In genomic region chr2:219198974-219199373, GRCh38 we compare ENCODE assay signal across 18 cellular contexts. TPM values are rescaled to one million over a fixed set of nuclear protein-coding genes. Genes with fewer than 3 reads are reported as not detected.
DNase-seq lines count a peak whose midpoint lies in the region; ATAC-seq, FAIRE-seq and TF ChIP-seq lines count a peak whose summit lies in the region.
"Had no signal": no experiment of that assay in that cellular context is flagged by ENCODE, and none has a peak within 500 bp of the region (broad histone marks: within the 10 kb centered on the region; RNA-seq: fewer than 3 reads in every experiment).

No MANE protein-coding gene starts in this region.

- CTCF ChIA-PET in CD8-positive, alpha-beta T cell (lab: Charles Lee) = interaction anchor here (1.1 to 2.3 kb wide), 3 partner anchors 9 to 28 kb away, joined by 3 to 7 read pairs (median 6); no protein-coding TSS in a partner anchor
- CTCF ChIA-PET in PC-3 (lab: Charles Lee) (no interaction called here), HepG2 (lab: Yijun Ruan, JAX; ENCODE audit: low intra/inter-chr PET ratio, low total read pairs) (no interaction called here)

- H4K20me1 ChIP-seq in PC-3 (ENCODE audit: low read length) (no peaks in the 10 kb centered on the region), HepG2 (ENCODE audit: insufficient read depth, low read length) (no peaks in the 10 kb centered on the region)

- POLR2A ChIA-PET in CD8-positive, alpha-beta T cell (lab: Charles Lee) = interaction anchor here (0.5 to 2.0 kb wide), 5 partner anchors 8 to 21 kb away, joined by 3 to 9 read pairs (median 4); partner anchors contain the start of gene RETREG2
- POLR2A ChIA-PET in PC-3 (lab: Charles Lee; ENCODE audit: unreplicated experiment) (no interaction called here), HepG2 (lab: Yijun Ruan, JAX) (interaction anchor here (0.7 to 10.9 kb wide), 6 partner anchors 9 to 46 kb away, joined by 3 to 102 read pairs (median 4); partner anchors contain the start of genes GLB1L, STK16 and ZFAND2B)

- no peak overlapping the region for H3K9ac ChIP-seq in PC-3 (ENCODE audit: low read length)
- H3K9ac ChIP-seq in HepG2 (ENCODE audit: insufficient read depth, low read depth, low read length) = no peak overlapping the region
- H3K9ac ChIP-seq: GM23248 had no signal

- intact Hi-C loops in CD8-positive, alpha-beta T cell (cut with DNase I, micrococcal nuclease) = no loop called here
- intact Hi-C loops in PC-3 (cut with micrococcal nuclease) (no loop called here), HepG2 (cut with micrococcal nuclease; ENCODE audit: unreplicated experiment) (no loop called here), thyroid gland (cut with DNase I) (no loop called here)

- TF ChIP-seq POLR2A in HepG2 (IDR thresholded peaks at IDR 0.05; ENCODE audit: insufficient read depth in 1 of 2, low read depth in 2 of 2, low read length in 2 of 2) = peak in 1 of 2 experiments; percentile 17; a peak in 1 of 4 replicates
- no peak for TF ChIP-seq POLR2A in thyroid gland (IDR thresholded peaks at IDR 0.05)

- TF ChIP-seq CTCF in CD8-positive, alpha-beta T cell (IDR thresholded peaks at IDR 0.05) = no peak
- TF ChIP-seq CTCF in PC-3 (conservative IDR thresholded peaks at IDR 0.05; ENCODE audit: low read depth, low read length) (no peak), HepG2 (CRISPR knock-in tag; IDR thresholded peaks at IDR 0.05) (no peak), thyroid gland (IDR thresholded peaks at IDR 0.05) (no peak)

- no peak overlapping the region for H2AFZ ChIP-seq in PC-3 (ENCODE audit: low read length)
- H2AFZ ChIP-seq in HepG2 (ENCODE audit: low read length) = no peak overlapping the region
- H2AFZ ChIP-seq: GM23248 had no signal

- no peak for TF ChIP-seq RAD21 in HepG2 (CRISPR knock-in tag; IDR thresholded peaks at IDR 0.05)

- H3F3A ChIP-seq in PC-3 (ENCODE audit: low read length, unreplicated experiment) = no peaks in the 10 kb centered on the region

- no peak overlapping the region for H3K27ac ChIP-seq in CD8-positive, alpha-beta T cell (ENCODE audit: low read depth, low read length)
- H3K27ac ChIP-seq in PC-3 (ENCODE audit: low read length) (no peak overlapping the region), HepG2 (ENCODE audit: extremely low read length, insufficient read depth, low read length) (peak overlapping the region; percentile 4), thyroid gland (no peak overlapping the region)
- H3K27ac ChIP-seq: A549, GM23248, RWPE1 had no signal

- in situ Hi-C loops in HepG2 (cut with HindIII; ENCODE audit: extremely low pct_ligation_motif_present, low pct_unique_long_range_greater_than_20kb) = no loop called here

- TF ChIP-seq EP300 in HepG2 (IDR thresholded peaks at IDR 0.05; ENCODE audit: low read depth in 2 of 2, low read length in 2 of 2) (no peak), HepG2 (CRISPR knock-in tag; IDR thresholded peaks at IDR 0.05; ENCODE audit: borderline replicate concordance) (no peak)

- no peaks in the 10 kb centered on the region for H3K9me2 ChIP-seq in PC-3 (replicated peaks; ENCODE audit: low read length)

- no peak for FAIRE-seq in HepG2 (lab: Jason Lieb, UNC)
- FAIRE-seq: A549, G401.6, GM12878 had no signal

- H3K4me3 ChIP-seq in CD8-positive, alpha-beta T cell (ENCODE audit: low read depth, low read length) = no peak overlapping the region
- H3K4me3 ChIP-seq in PC-3 (ENCODE audit: low read length) = no peak overlapping the region
- H3K4me3 ChIP-seq in HepG2 (replicated peaks in 1 of 3; ENCODE audit: insufficient read depth in 1 of 3, low read depth in 2 of 3, low read length in 3 of 3) = no peak overlapping the region
- no peak overlapping the region for H3K4me3 ChIP-seq in thyroid gland (replicated peaks in 1 of 3)
- H3K4me3 ChIP-seq: A549, GM12878, GM23248 had no signal

- H3K27me3 ChIP-seq in CD8-positive, alpha-beta T cell (ENCODE audit: insufficient read depth, low read length) = no peaks in the 10 kb centered on the region
- no peaks in the 10 kb centered on the region for H3K27me3 ChIP-seq in PC-3 (ENCODE audit: low read length)
- no peaks in the 10 kb centered on the region for H3K27me3 ChIP-seq in HepG2 (ENCODE audit: control insufficient read depth in 1 of 2, insufficient read depth in 2 of 2, low read length in 2 of 2)
- no peaks in the 10 kb centered on the region for H3K27me3 ChIP-seq in thyroid gland

- H3K4me2 ChIP-seq in PC-3 (ENCODE audit: low read length) (no peak overlapping the region), HepG2 (ENCODE audit: low read depth, low read length) (peak overlapping the region; percentile 37; the same call in 1 of the 2 replicates)
- H3K4me2 ChIP-seq: A549 had no signal

- H3K79me2 ChIP-seq in PC-3 (ENCODE audit: low read length) (no peaks in the 10 kb centered on the region), HepG2 (ENCODE audit: insufficient read depth, low read length) (no peaks in the 10 kb centered on the region)

- peak overlapping the region; percentile 66 for H3K4me3 Mint-ChIP-seq in CD8-positive, alpha-beta T cell

- BruUV-seq in PC-3 (replicated peaks; lab: Mats Ljungman, UMichigan) = no TSS peak
- BruUV-seq in HepG2 (replicated peaks; lab: Mats Ljungman, UMichigan) = no TSS peak

- no peaks in the 10 kb centered on the region for H3K9me3 ChIP-seq in CD8-positive, alpha-beta T cell (ENCODE audit: low read length)
- H3K9me3 ChIP-seq in PC-3 (ENCODE audit: low read length) = no peaks in the 10 kb centered on the region
- no peaks in the 10 kb centered on the region for H3K9me3 ChIP-seq in HepG2 (ENCODE audit: low read length)
- H3K9me3 ChIP-seq in thyroid gland = no peaks in the 10 kb centered on the region
- H3K9me3 ChIP-seq: A549 had no signal

- no peaks in the 10 kb centered on the region for H3K36me3 ChIP-seq in CD8-positive, alpha-beta T cell (ENCODE audit: insufficient read depth, low read length)
- H3K36me3 ChIP-seq in PC-3 (ENCODE audit: low read depth, low read length) (no peaks in the 10 kb centered on the region), HepG2 (replicated peaks in 1 of 2; ENCODE audit: control insufficient read depth in 1 of 2, insufficient read depth in 2 of 2, low read length in 2 of 2) (no peaks in the 10 kb centered on the region), thyroid gland (no peaks in the 10 kb centered on the region)

- peaks cover 14% of the 10 kb centered on the region for H3K4me1 ChIP-seq in CD8-positive, alpha-beta T cell (ENCODE audit: insufficient read depth, low read length)
- H3K4me1 ChIP-seq in PC-3 (ENCODE audit: insufficient read depth, low read length) (no peaks in the 10 kb centered on the region), HepG2 (ENCODE audit: insufficient read depth, low read length) (peaks cover 33% of the 10 kb centered on the region), thyroid gland (no peaks in the 10 kb centered on the region)
- H3K4me1 ChIP-seq: A549 had no signal

- WGBS in HepG2 (ENCODE audit: low lambda C conversion rate) = 57% methylated on average over 5 of the region's 5 CpGs
- 74 to 80% methylated on average over 5 of the region's 5 CpGs for whole genome bisulfite sequencing in thyroid gland, 2 donors

- peaks cover 2% of the 10 kb centered on the region for H3K9me3 Mint-ChIP-seq in CD8-positive, alpha-beta T cell

- ATAC-seq in CD8-positive, alpha-beta T cell = no peak
- no peak for ATAC-seq in PC-3
- ATAC-seq in HepG2 = peak; percentile 21; the same call in 2 of the 3 replicates
- ATAC-seq: GM12878 had no signal

- H3K36me3 Mint-ChIP-seq in CD8-positive, alpha-beta T cell = no peaks in the 10 kb centered on the region

- no peak for DNase-seq in CD8-positive, alpha-beta T cell
- DNase-seq in PC-3 (peak; percentile 0), HepG2 (ENCODE audit: low spot score) (no peak), thyroid gland (no peak), hippocampal formation (lab: John Stamatoyannopoulos, UW) (no peak)
- no peak for DNase-seq in effector CD8-positive, alpha-beta T cell (lab: John Stamatoyannopoulos, UW)
- DNase-seq: C1 segment of cervical spinal cord, DND-41, GM23248, MM.1S, NCI-H1092 treated with DMSO at 0.1 percent for 48 hours, NCI-H2081 treated with DMSO at 0.1 percent for 48 hours, NCI-H510A, NCI-H774 had no signal

- no peaks in the 10 kb centered on the region for H3K27me3 Mint-ChIP-seq in CD8-positive, alpha-beta T cell (ENCODE audit: low read depth)

- H3K27ac Mint-ChIP-seq in CD8-positive, alpha-beta T cell = peak overlapping the region; percentile 53

- peaks cover 26% of the 10 kb centered on the region for H3K4me1 Mint-ChIP-seq in CD8-positive, alpha-beta T cell (ENCODE audit: low read depth)

RNA-seq across cellular contexts. Expression of gene ZFAND2B, which starts 7.6 kb away (rescaled TPM):
- total RNA-seq in CD8-positive, alpha-beta T cell = 10 to 100 TPM; 74.3 to 78.7 TPM
- total RNA-seq in PC-3 (2014; rRNA removed) (47.5 and 49.5 TPM in 2 replicates), HepG2 (2016; rRNA removed; fragmentation: Illumina TruSeq; extraction: Trizol) (39.4 and 53.3 TPM in 2 replicates), thyroid gland (100 to 1,000 TPM in 2 of 4 donors, 10 to 100 TPM in 2; 78.7 to 131 (median 92.0) TPM)
- total RNA-seq in HepG2 (2016; cell fraction: cytosol; rRNA removed; fragmentation: Illumina TruSeq; extraction: Trizol; ENCODE audit: low read depth) = 97.6 and 112 TPM in 2 replicates
- total RNA-seq in HepG2 (2016; cell fraction: insoluble cytoplasmic fraction; rRNA removed; fragmentation: Illumina TruSeq; extraction: Trizol) = 37.3 and 56.7 TPM in 2 replicates
- 81.3 and 81.5 TPM in 2 replicates for total RNA-seq in HepG2 (2016; cell fraction: membrane; rRNA removed; fragmentation: Illumina TruSeq; extraction: Trizol)
- 38.7 and 41.0 TPM in 2 replicates for total RNA-seq in HepG2 (2016; cell fraction: nucleus; rRNA removed; fragmentation: Illumina TruSeq; extraction: Trizol)
- 115 and 139 TPM in 2 replicates for polyA plus RNA-seq in HepG2 (2011; rRNA removed)
- polyA plus RNA-seq in HepG2 (2011; cell fraction: cytosol; rRNA removed) = 86.0 and 119 TPM in 2 replicates
- polyA plus RNA-seq in HepG2 (2011; cell fraction: nucleus; rRNA removed) = 440 and 456 TPM in 2 replicates
- polyA plus RNA-seq in HepG2 (2012) = 61.3 and 62.2 TPM in 2 replicates
- polyA plus RNA-seq in HepG2 (2016; cell fraction: cytosol; fragmentation: Illumina TruSeq; extraction: Trizol; ENCODE audit: low read depth) = 85.1 and 89.2 TPM in 2 replicates
- 42.7 and 45.5 TPM in 2 replicates for polyA plus RNA-seq in HepG2 (2016; cell fraction: insoluble cytoplasmic fraction; fragmentation: Illumina TruSeq; extraction: Trizol; ENCODE audit: low read depth)
- 68.1 and 69.5 TPM in 2 replicates for polyA plus RNA-seq in HepG2 (2016; cell fraction: membrane; fragmentation: Illumina TruSeq; extraction: Trizol; ENCODE audit: low read depth)
- 75.7 and 78.1 TPM in 2 replicates for polyA plus RNA-seq in HepG2 (2016; cell fraction: nucleus; fragmentation: Illumina TruSeq; extraction: Trizol; ENCODE audit: insufficient read depth, low read depth)
- 29.2 and 84.0 TPM in 2 replicates for polyA minus RNA-seq in HepG2 (2011; rRNA and poly(A)+ RNA removed; ENCODE audit: low replicate concordance)
- 21.6 and 22.7 TPM in 2 replicates for polyA minus RNA-seq in HepG2 (2011; cell fraction: cytosol; rRNA and poly(A)+ RNA removed)
- polyA minus RNA-seq in HepG2 (2011; cell fraction: nucleus; rRNA and poly(A)+ RNA removed) = 88.6 and 99.7 TPM in 2 replicates

RNA-seq across cellular contexts. Expression of gene ABCB6, which starts 19.8 kb away (rescaled TPM):
- total RNA-seq in CD8-positive, alpha-beta T cell = 1 to 10 TPM; 3.4 to 3.5 TPM
- total RNA-seq in PC-3 (2014; rRNA removed) = 21.1 and 23.9 TPM in 2 replicates
- total RNA-seq in HepG2 (2016; rRNA removed; fragmentation: Illumina TruSeq; extraction: Trizol) = 51.3 and 137 TPM in 2 replicates
- 28.1 and 35.8 TPM in 2 replicates for total RNA-seq in HepG2 (2016; cell fraction: cytosol; rRNA removed; fragmentation: Illumina TruSeq; extraction: Trizol; ENCODE audit: low read depth)
- total RNA-seq in HepG2 (2016; cell fraction: insoluble cytoplasmic fraction; rRNA removed; fragmentation: Illumina TruSeq; extraction: Trizol) = 43.5 and 141 TPM in 2 replicates
- 47.7 and 48.7 TPM in 2 replicates for total RNA-seq in HepG2 (2016; cell fraction: membrane; rRNA removed; fragmentation: Illumina TruSeq; extraction: Trizol)
- total RNA-seq in HepG2 (2016; cell fraction: nucleus; rRNA removed; fragmentation: Illumina TruSeq; extraction: Trizol) = 116 and 133 TPM in 2 replicates
- polyA plus RNA-seq in HepG2 (2011; rRNA removed) = 91.1 and 106 TPM in 2 replicates
- polyA plus RNA-seq in HepG2 (2011; cell fraction: cytosol; rRNA removed) = 41.3 and 55.0 TPM in 2 replicates
- 379 and 422 TPM in 2 replicates for polyA plus RNA-seq in HepG2 (2011; cell fraction: nucleus; rRNA removed)
- polyA plus RNA-seq in HepG2 (2012) = 116 and 121 TPM in 2 replicates
- polyA plus RNA-seq in HepG2 (2016; cell fraction: cytosol; fragmentation: Illumina TruSeq; extraction: Trizol; ENCODE audit: low read depth) = 19.8 and 20.8 TPM in 2 replicates
- 40.4 and 42.9 TPM in 2 replicates for polyA plus RNA-seq in HepG2 (2016; cell fraction: insoluble cytoplasmic fraction; fragmentation: Illumina TruSeq; extraction: Trizol; ENCODE audit: low read depth)
- 30.7 and 31.5 TPM in 2 replicates for polyA plus RNA-seq in HepG2 (2016; cell fraction: membrane; fragmentation: Illumina TruSeq; extraction: Trizol; ENCODE audit: low read depth)
- polyA plus RNA-seq in HepG2 (2016; cell fraction: nucleus; fragmentation: Illumina TruSeq; extraction: Trizol; ENCODE audit: insufficient read depth, low read depth) = 219 and 220 TPM in 2 replicates
- polyA minus RNA-seq in HepG2 (2011; rRNA and poly(A)+ RNA removed; ENCODE audit: low replicate concordance) = 38.6 and 282 TPM in 2 replicates
- 35.0 and 43.2 TPM in 2 replicates for polyA minus RNA-seq in HepG2 (2011; cell fraction: cytosol; rRNA and poly(A)+ RNA removed)
- polyA minus RNA-seq in HepG2 (2011; cell fraction: nucleus; rRNA and poly(A)+ RNA removed) = 86.5 and 121 TPM in 2 replicates
- total RNA-seq in thyroid gland = 10 to 100 TPM; 29.6 to 96.8 (median 63.6) TPM

RNA-seq across cellular contexts. Expression of gene RETREG2, which starts 20.9 kb away (rescaled TPM):
- total RNA-seq in CD8-positive, alpha-beta T cell = 10 to 100 TPM; 76.7 to 79.0 TPM
- total RNA-seq in PC-3 (2014; rRNA removed) = 61.0 and 87.2 TPM in 2 replicates
- 59.7 and 86.0 TPM in 2 replicates for total RNA-seq in HepG2 (2016; rRNA removed; fragmentation: Illumina TruSeq; extraction: Trizol)
- total RNA-seq in HepG2 (2016; cell fraction: cytosol; rRNA removed; fragmentation: Illumina TruSeq; extraction: Trizol; ENCODE audit: low read depth) = 29.5 and 34.8 TPM in 2 replicates
- 56.6 and 88.6 TPM in 2 replicates for total RNA-seq in HepG2 (2016; cell fraction: insoluble cytoplasmic fraction; rRNA removed; fragmentation: Illumina TruSeq; extraction: Trizol)
- 119 and 127 TPM in 2 replicates for total RNA-seq in HepG2 (2016; cell fraction: membrane; rRNA removed; fragmentation: Illumina TruSeq; extraction: Trizol)
- 52.2 and 63.7 TPM in 2 replicates for total RNA-seq in HepG2 (2016; cell fraction: nucleus; rRNA removed; fragmentation: Illumina TruSeq; extraction: Trizol)
- 134 and 137 TPM in 2 replicates for polyA plus RNA-seq in HepG2 (2011; rRNA removed)
- polyA plus RNA-seq in HepG2 (2011; cell fraction: cytosol; rRNA removed) = 145 and 149 TPM in 2 replicates
- polyA plus RNA-seq in HepG2 (2011; cell fraction: nucleus; rRNA removed) = 127 and 155 TPM in 2 replicates
- polyA plus RNA-seq in HepG2 (2012) = 82.7 and 89.2 TPM in 2 replicates
- 47.5 and 51.2 TPM in 2 replicates for polyA plus RNA-seq in HepG2 (2016; cell fraction: cytosol; fragmentation: Illumina TruSeq; extraction: Trizol; ENCODE audit: low read depth)
- polyA plus RNA-seq in HepG2 (2016; cell fraction: insoluble cytoplasmic fraction; fragmentation: Illumina TruSeq; extraction: Trizol; ENCODE audit: low read depth) = 51.2 and 58.4 TPM in 2 replicates
- 95.6 and 101 TPM in 2 replicates for polyA plus RNA-seq in HepG2 (2016; cell fraction: membrane; fragmentation: Illumina TruSeq; extraction: Trizol; ENCODE audit: low read depth)
- 84.0 and 89.2 TPM in 2 replicates for polyA plus RNA-seq in HepG2 (2016; cell fraction: nucleus; fragmentation: Illumina TruSeq; extraction: Trizol; ENCODE audit: insufficient read depth, low read depth)
- 148 and 315 TPM in 2 replicates for polyA minus RNA-seq in HepG2 (2011; rRNA and poly(A)+ RNA removed; ENCODE audit: low replicate concordance)
- polyA minus RNA-seq in HepG2 (2011; cell fraction: cytosol; rRNA and poly(A)+ RNA removed) = 63.9 and 70.8 TPM in 2 replicates
- 91.3 and 97.2 TPM in 2 replicates for polyA minus RNA-seq in HepG2 (2011; cell fraction: nucleus; rRNA and poly(A)+ RNA removed)
- 100 to 1,000 TPM in 2 of 4 donors, 10 to 100 TPM in 2; 82.3 to 122 (median 100) TPM for total RNA-seq in thyroid gland

RNA-seq across cellular contexts. Expression of gene CNPPD1, which starts 22.2 kb away (rescaled TPM):
- 10 to 100 TPM; 41.0 to 46.0 TPM for total RNA-seq in CD8-positive, alpha-beta T cell
- 38.2 and 44.0 TPM in 2 replicates for total RNA-seq in PC-3 (2014; rRNA removed)
- total RNA-seq in HepG2 (2016; rRNA removed; fragmentation: Illumina TruSeq; extraction: Trizol) = 24.8 and 35.5 TPM in 2 replicates
- 5.6 and 5.7 TPM in 2 replicates for total RNA-seq in HepG2 (2016; cell fraction: cytosol; rRNA removed; fragmentation: Illumina TruSeq; extraction: Trizol; ENCODE audit: low read depth)
- total RNA-seq in HepG2 (2016; cell fraction: insoluble cytoplasmic fraction; rRNA removed; fragmentation: Illumina TruSeq; extraction: Trizol) = 24.2 and 37.7 TPM in 2 replicates
- 10.3 and 10.6 TPM in 2 replicates for total RNA-seq in HepG2 (2016; cell fraction: membrane; rRNA removed; fragmentation: Illumina TruSeq; extraction: Trizol)
- 27.6 TPM in 2 replicates for total RNA-seq in HepG2 (2016; cell fraction: nucleus; rRNA removed; fragmentation: Illumina TruSeq; extraction: Trizol)
- polyA plus RNA-seq in HepG2 (2011; rRNA removed) = 49.4 and 60.7 TPM in 2 replicates
- polyA plus RNA-seq in HepG2 (2011; cell fraction: cytosol; rRNA removed) = 45.0 and 48.2 TPM in 2 replicates
- polyA plus RNA-seq in HepG2 (2011; cell fraction: nucleus; rRNA removed) = 83.0 and 83.9 TPM in 2 replicates
- 34.1 and 38.6 TPM in 2 replicates for polyA plus RNA-seq in HepG2 (2012)
- polyA plus RNA-seq in HepG2 (2016; cell fraction: cytosol; fragmentation: Illumina TruSeq; extraction: Trizol; ENCODE audit: low read depth) = 5.2 and 5.3 TPM in 2 replicates
- polyA plus RNA-seq in HepG2 (2016; cell fraction: insoluble cytoplasmic fraction; fragmentation: Illumina TruSeq; extraction: Trizol; ENCODE audit: low read depth) = 27.2 and 31.3 TPM in 2 replicates
- polyA plus RNA-seq in HepG2 (2016; cell fraction: membrane; fragmentation: Illumina TruSeq; extraction: Trizol; ENCODE audit: low read depth) = 8.6 and 9.8 TPM in 2 replicates
- polyA plus RNA-seq in HepG2 (2016; cell fraction: nucleus; fragmentation: Illumina TruSeq; extraction: Trizol; ENCODE audit: insufficient read depth, low read depth) = 62.0 and 62.4 TPM in 2 replicates
- 12.3 and 51.1 TPM in 2 replicates for polyA minus RNA-seq in HepG2 (2011; rRNA and poly(A)+ RNA removed; ENCODE audit: low replicate concordance)
- polyA minus RNA-seq in HepG2 (2011; cell fraction: cytosol; rRNA and poly(A)+ RNA removed) = 13.9 and 15.4 TPM in 2 replicates
- 14.2 and 14.8 TPM in 2 replicates for polyA minus RNA-seq in HepG2 (2011; cell fraction: nucleus; rRNA and poly(A)+ RNA removed)
- total RNA-seq in thyroid gland = 100 to 1,000 TPM in 1 of 4 donors, 10 to 100 TPM in 3; 48.2 to 115 (median 65.0) TPM

RNA-seq across cellular contexts. Expression of gene SLC23A3, which starts 29.1 kb away (rescaled TPM):
- total RNA-seq in CD8-positive, alpha-beta T cell = under 1 TPM; 0.73 to 0.94 TPM
- 1.4 and 1.7 TPM in 2 replicates for total RNA-seq in PC-3 (2014; rRNA removed)
- 0.38 TPM in 1 of 2 replicates, not detected in the other for total RNA-seq in HepG2 (2016; rRNA removed; fragmentation: Illumina TruSeq; extraction: Trizol)
- 0.40 and 0.71 TPM in 2 replicates for total RNA-seq in HepG2 (2016; cell fraction: cytosol; rRNA removed; fragmentation: Illumina TruSeq; extraction: Trizol; ENCODE audit: low read depth)
- total RNA-seq in HepG2 (2016; cell fraction: insoluble cytoplasmic fraction; rRNA removed; fragmentation: Illumina TruSeq; extraction: Trizol) = 0.37 TPM in 1 of 2 replicates, not detected in the other
- total RNA-seq in HepG2 (2016; cell fraction: membrane; rRNA removed; fragmentation: Illumina TruSeq; extraction: Trizol) = 0.21 and 0.37 TPM in 2 replicates
- 0.34 and 0.56 TPM in 2 replicates for total RNA-seq in HepG2 (2016; cell fraction: nucleus; rRNA removed; fragmentation: Illumina TruSeq; extraction: Trizol)
- polyA plus RNA-seq in HepG2 (2011; rRNA removed) = 0.78 and 2.1 TPM in 2 replicates
- 0.10 and 0.12 TPM in 2 replicates for polyA plus RNA-seq in HepG2 (2011; cell fraction: cytosol; rRNA removed)
- 7.7 and 12.3 TPM in 2 replicates for polyA plus RNA-seq in HepG2 (2011; cell fraction: nucleus; rRNA removed)
- 0.89 and 1.8 TPM in 2 replicates for polyA plus RNA-seq in HepG2 (2012)
- not detected in 2 replicates for polyA plus RNA-seq in HepG2 (2016; cell fraction: cytosol; fragmentation: Illumina TruSeq; extraction: Trizol; ENCODE audit: low read depth)
- not detected in 2 replicates for polyA plus RNA-seq in HepG2 (2016; cell fraction: insoluble cytoplasmic fraction; fragmentation: Illumina TruSeq; extraction: Trizol; ENCODE audit: low read depth)
- not detected in 2 replicates for polyA plus RNA-seq in HepG2 (2016; cell fraction: membrane; fragmentation: Illumina TruSeq; extraction: Trizol; ENCODE audit: low read depth)
- 2.0 and 2.1 TPM in 2 replicates for polyA plus RNA-seq in HepG2 (2016; cell fraction: nucleus; fragmentation: Illumina TruSeq; extraction: Trizol; ENCODE audit: insufficient read depth, low read depth)
- polyA minus RNA-seq in HepG2 (2011; rRNA and poly(A)+ RNA removed; ENCODE audit: low replicate concordance) = 2.2 and 2.4 TPM in 2 replicates
- polyA minus RNA-seq in HepG2 (2011; cell fraction: cytosol; rRNA and poly(A)+ RNA removed) = 0.30 TPM in 1 of 2 replicates, not detected in the other
- polyA minus RNA-seq in HepG2 (2011; cell fraction: nucleus; rRNA and poly(A)+ RNA removed) = 3.2 and 5.2 TPM in 2 replicates
- total RNA-seq in thyroid gland = 1 to 10 TPM; 1.1 to 3.9 (median 3.4) TPM
